Comparison of ENCODE assay signal across 1 cellular context in the genomic region with DNA sequence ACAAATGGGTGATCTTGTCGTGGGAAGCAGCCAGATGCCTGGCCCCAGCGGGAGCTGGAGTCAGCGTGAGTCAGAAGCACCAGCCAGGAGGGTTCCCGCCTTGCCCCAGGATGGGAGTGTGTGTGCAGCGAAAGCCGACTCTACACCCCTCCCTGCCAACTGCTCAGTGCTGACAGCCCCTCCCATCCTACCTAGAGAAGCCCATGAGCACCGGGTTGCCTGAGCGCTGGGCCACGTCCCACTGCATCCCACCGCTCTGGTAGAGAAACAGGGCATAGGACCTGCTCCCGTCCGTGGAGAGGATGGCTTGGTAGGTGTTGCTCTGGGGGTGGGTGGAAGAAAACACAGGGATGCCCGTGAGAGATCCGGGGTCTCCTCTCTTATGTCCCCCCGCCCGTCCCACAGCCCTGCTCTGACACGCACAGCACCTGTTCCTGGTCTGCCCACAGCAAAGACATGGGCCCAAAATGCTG.
A peak's percentile ranks its signal among the peaks of the same experiment; 100 is the strongest.
TF ChIP-seq lines count a peak whose summit lies in the region.

No MANE protein-coding gene starts in this region.

TF ChIP-seq in K562, 482 proteins besides CTCF, POLR2A, EP300 and RAD21:
- TF ChIP-seq E2F6 (IDR thresholded peaks at IDR 0.05; ENCODE audit: borderline replicate concordance in 1 of 2, extremely low read depth in 1 of 2, insufficient read depth in 1 of 2, insufficient read length in 1 of 2, low read depth in 1 of 2, low read length in 1 of 2, poor library complexity in 1 of 2, severe bottlenecking in 1 of 2), result peak in 1 of 2 experiments; percentile 72
- TF ChIP-seq, protein P1, sequence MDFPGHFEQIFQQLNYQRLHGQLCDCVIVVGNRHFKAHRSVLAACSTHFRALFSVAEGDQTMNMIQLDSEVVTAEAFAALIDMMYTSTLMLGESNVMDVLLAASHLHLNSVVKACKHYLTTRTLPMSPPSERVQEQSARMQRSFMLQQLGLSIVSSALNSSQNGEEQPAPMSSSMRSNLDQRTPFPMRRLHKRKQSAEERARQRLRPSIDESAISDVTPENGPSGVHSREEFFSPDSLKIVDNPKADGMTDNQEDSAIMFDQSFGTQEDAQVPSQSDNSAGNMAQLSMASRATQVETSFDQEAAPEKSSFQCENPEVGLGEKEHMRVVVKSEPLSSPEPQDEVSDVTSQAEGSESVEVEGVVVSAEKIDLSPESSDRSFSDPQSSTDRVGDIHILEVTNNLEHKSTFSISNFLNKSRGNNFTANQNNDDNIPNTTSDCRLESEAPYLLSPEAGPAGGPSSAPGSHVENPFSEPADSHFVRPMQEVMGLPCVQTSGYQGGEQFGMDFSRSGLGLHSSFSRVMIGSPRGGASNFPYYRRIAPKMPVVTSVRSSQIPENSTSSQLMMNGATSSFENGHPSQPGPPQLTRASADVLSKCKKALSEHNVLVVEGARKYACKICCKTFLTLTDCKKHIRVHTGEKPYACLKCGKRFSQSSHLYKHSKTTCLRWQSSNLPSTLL (IDR thresholded peaks at IDR 0.05), result no peak
